9 cellular contexts compared by ENCODE assay signal in the genomic region with DNA sequence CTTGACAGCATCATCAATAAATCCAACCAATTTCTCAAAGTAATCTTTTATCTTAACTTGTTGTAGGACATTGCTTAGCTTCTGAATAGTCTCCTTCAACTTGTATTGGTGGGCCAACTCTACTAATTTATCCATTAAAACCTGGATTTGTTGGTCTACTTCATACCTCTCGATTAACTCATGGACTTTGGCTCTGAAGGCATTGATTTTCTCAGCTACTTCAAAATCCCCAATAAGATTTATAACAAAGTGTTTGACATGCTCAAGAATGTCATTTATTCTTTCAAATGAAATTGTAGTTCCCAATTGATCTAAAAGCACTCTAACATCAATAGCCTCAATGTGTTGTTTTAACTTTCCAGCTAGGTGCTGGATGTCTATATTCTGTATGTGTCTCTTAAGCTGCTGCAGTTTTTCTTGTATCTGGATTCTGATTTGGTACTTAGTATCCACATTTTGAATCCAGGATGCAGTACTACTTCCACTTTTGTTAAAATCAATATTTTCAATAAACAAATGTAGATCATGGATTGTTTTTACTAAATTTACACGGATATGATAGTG. TPM values are rescaled to one million over a fixed set of nuclear protein-coding genes. Genes with fewer than 3 reads are reported as not detected.
"Had no signal": no experiment of that assay in that cellular context is flagged by ENCODE, and none has a peak within 500 bp of the region (broad histone marks: within the 10 kb centered on the region; RNA-seq: fewer than 3 reads in every experiment).

No MANE protein-coding gene starts in this region.

- H3K4me3 ChIP-seq: GM12878 had no signal

- DNase-seq: GDM1, GF-D8 had no signal

- ATAC-seq: GM12878 had no signal

- FAIRE-seq: G401.6, GM12878, GM12891, GM12892, GM18507, GM19239 had no signal

RNA-seq across cellular contexts. Expression of gene APOB, which starts 34.1 kb away (rescaled TPM):
- total RNA-seq: G401 had no signal
- polyA plus RNA-seq: GM12878 had no signal
